ENCODE assay signal across 22 cellular contexts in genomic region chrX:97230948-97231347, GRCh38.
"Had no signal": no experiment of that assay in that cellular context is flagged by ENCODE, and none has a peak within 500 bp of the region (broad histone marks: within the 10 kb centered on the region; RNA-seq: fewer than 3 reads in every experiment).

No MANE protein-coding gene starts in this region.

- H3K27ac ChIP-seq: RWPE1 had no signal

- H3K9ac ChIP-seq: SK-N-SH had no signal

- H3K4me3 Mint-ChIP-seq: T-cell had no signal

- H3K27ac Mint-ChIP-seq: T-cell had no signal

- H3K4me3 ChIP-seq: MG63 had no signal

- H3K4me1 Mint-ChIP-seq: T-cell had no signal

- H3K27me3 ChIP-seq: MG63 had no signal

- H3K9me3 ChIP-seq: MG63, SK-N-SH had no signal

- DNase-seq: Karpas-422, KG1, MG63, NCI-H1092, NCI-H1105 treated with DMSO at 0.1 percent for 48 hours, NCI-H1417 treated with DMSO at 0.1 percent for 48 hours, NCI-H146, NCI-H1694 treated with DMSO at 0.1 percent for 48 hours, NCI-H1930, NCI-H2081, NCI-H2107, NCI-H2227 treated with DMSO at 0.1 percent for 48 hours, NCI-H524, NCI-H526 treated with DMSO at 0.1 percent for 48 hours, NCI-H748 treated with DMSO at 0.1 percent for 48 hours, PC-3, SHP77, SK-N-SH, SW 1271, T-cell had no signal

- H3K4me2 ChIP-seq: SK-N-SH had no signal

- H3K36me3 ChIP-seq: MG63 had no signal

- ATAC-seq: Panc1, PC-3, T-cell had no signal

- H3K27me3 Mint-ChIP-seq: T-cell had no signal

- H3K9me3 Mint-ChIP-seq: T-cell had no signal
